In genomic region chr16:13885700-13886099, GRCh38 we compare ENCODE assay signal across 1 cellular context.
A peak's percentile ranks its signal among the peaks of the same experiment; 100 is the strongest.
TF ChIP-seq lines count a peak whose summit lies in the region.

No MANE protein-coding gene starts in this region.

TF ChIP-seq in HepG2, 621 proteins besides CTCF, POLR2A, EP300 and RAD21 (continued from another document and continues in another):
- TF ChIP-seq USF2 (IDR thresholded peaks at IDR 0.05; ENCODE audit: low read depth, low read length) (no peak), USF2 (CRISPR knock-in tag; IDR thresholded peaks at IDR 0.05; ENCODE audit: borderline replicate concordance) (no peak), RBAK (CRISPR knock-in tag; IDR thresholded peaks at IDR 0.05) (no peak), HNF1B (CRISPR knock-in tag; IDR thresholded peaks at IDR 0.05) (peak; percentile 92), SP2 (CRISPR knock-in tag; IDR thresholded peaks at IDR 0.05) (no peak), ZNF484 (CRISPR knock-in tag; IDR thresholded peaks at IDR 0.05; ENCODE audit: borderline replicate concordance, low read depth) (no peak), HINFP (CRISPR knock-in tag; IDR thresholded peaks at IDR 0.05; ENCODE audit: low read depth) (no peak), ZNF709 (CRISPR knock-in tag; IDR thresholded peaks at IDR 0.05) (peak; percentile 94), ZNF563 (CRISPR knock-in tag; IDR thresholded peaks at IDR 0.05) (no peak), POLR2G (IDR thresholded peaks at IDR 0.05; ENCODE audit: low read depth, low read length) (no peak), ZSCAN20 (CRISPR knock-in tag; IDR thresholded peaks at IDR 0.05; ENCODE audit: borderline replicate concordance) (no peak), ATF7 (IDR thresholded peaks at IDR 0.05) (no peak), ATF7 (CRISPR knock-in tag; IDR thresholded peaks at IDR 0.05) (no peak), CBX5 (CRISPR knock-in tag; IDR thresholded peaks at IDR 0.05; ENCODE audit: borderline replicate concordance) (no peak), MZF1 (CRISPR knock-in tag; IDR thresholded peaks at IDR 0.05; ENCODE audit: borderline replicate concordance) (no peak), CEBPZ (IDR thresholded peaks at IDR 0.05; ENCODE audit: low read length) (no peak), ZNF382 (CRISPR knock-in tag; IDR thresholded peaks at IDR 0.05; ENCODE audit: borderline replicate concordance) (no peak), SMAD1 (CRISPR knock-in tag; IDR thresholded peaks at IDR 0.05; ENCODE audit: borderline replicate concordance, low read depth) (no peak), HOXA5 (CRISPR knock-in tag; IDR thresholded peaks at IDR 0.05) (no peak), ELF1 (CRISPR knock-in tag; IDR thresholded peaks at IDR 0.05) (no peak), RFX1 (IDR thresholded peaks at IDR 0.05) (no peak), AHDC1 (CRISPR knock-in tag; IDR thresholded peaks at IDR 0.05; ENCODE audit: borderline replicate concordance) (peak; percentile 98), ZNF225 (CRISPR knock-in tag; IDR thresholded peaks at IDR 0.05) (no peak), ZNF704 (CRISPR knock-in tag; IDR thresholded peaks at IDR 0.05; ENCODE audit: borderline replicate concordance) (no peak), GPBP1L1 (CRISPR knock-in tag; IDR thresholded peaks at IDR 0.05) (no peak), ZKSCAN8 (CRISPR knock-in tag; IDR thresholded peaks at IDR 0.05; ENCODE audit: borderline replicate concordance) (no peak), ZSCAN9 (CRISPR knock-in tag; IDR thresholded peaks at IDR 0.05; ENCODE audit: borderline replicate concordance) (peak; percentile 49; the same call in 1 of the 2 replicates), ZGPAT (CRISPR knock-in tag; IDR thresholded peaks at IDR 0.05) (peak; percentile 78), SMAD9 (CRISPR knock-in tag; IDR thresholded peaks at IDR 0.05) (no peak), HNF4G (IDR thresholded peaks at IDR 0.05; ENCODE audit: borderline replicate concordance, low read depth, low read length) (peak; percentile 31; the same call in 1 of the 2 replicates), HNF4G (CRISPR knock-in tag; IDR thresholded peaks at IDR 0.05; ENCODE audit: borderline replicate concordance, low read depth) (peak; percentile 74; the same call in 1 of the 2 replicates), NFIB (CRISPR knock-in tag; IDR thresholded peaks at IDR 0.05; ENCODE audit: borderline replicate concordance) (no peak), ZBED4 (CRISPR knock-in tag; IDR thresholded peaks at IDR 0.05; ENCODE audit: borderline replicate concordance) (no peak), ZNF572 (CRISPR knock-in tag; IDR thresholded peaks at IDR 0.05) (no peak), KDM4B (CRISPR knock-in tag; IDR thresholded peaks at IDR 0.05) (0 out of 2 replicates have a peak, but pooled peaks have one; percentile 65), GATAD1 (CRISPR knock-in tag; IDR thresholded peaks at IDR 0.05) (no peak)
